In the genomic region with DNA sequence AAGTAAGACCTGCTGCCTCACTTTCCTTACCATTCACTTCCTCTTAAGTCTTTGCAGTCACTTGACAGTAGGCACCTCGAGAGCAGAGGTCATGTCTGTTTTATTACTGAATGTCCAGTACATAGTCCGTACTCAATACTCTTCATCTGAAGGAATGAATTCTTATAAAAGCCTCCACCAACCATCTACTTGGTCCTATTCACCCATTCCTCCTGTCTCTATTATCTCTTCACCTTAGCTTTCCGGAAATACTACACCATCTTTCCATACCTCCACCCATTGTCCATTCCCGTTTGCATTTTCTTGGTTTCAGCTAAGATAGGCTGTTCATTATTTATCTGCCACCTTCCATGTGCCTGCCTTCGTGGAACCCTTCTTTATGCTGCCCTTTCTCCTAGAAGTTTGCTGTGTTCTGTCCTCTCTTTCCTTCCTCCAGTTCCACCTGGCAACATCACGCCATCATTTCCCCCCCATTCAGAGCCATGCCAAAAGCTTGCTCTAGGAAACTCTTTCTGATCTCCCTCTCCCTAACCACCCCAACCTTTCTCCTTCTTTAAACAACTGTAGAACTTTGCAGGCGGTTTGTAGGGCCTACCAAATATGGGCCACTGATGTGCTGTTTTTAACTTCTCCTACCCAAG, we compare ENCODE assay signal across 32 cellular contexts.
"Had no signal": no experiment of that assay in that cellular context is flagged by ENCODE, and none has a peak within 500 bp of the region (broad histone marks: within the 10 kb centered on the region; RNA-seq: fewer than 3 reads in every experiment).

No MANE protein-coding gene starts in this region.

- H3K4me3 Mint-ChIP-seq: activated B cell treated with CpG ODN at 0.5 μM for 24 hours; activated CD8-positive, alpha-beta T cell treated with anti-CD3 and anti-CD28 coated beads for 36 hours; activated naive CD8-positive, alpha-beta T cell; activated T-cell treated with anti-CD3 and anti-CD28 coated beads, Interleukin-2, amount 50 U/mL, for 4 hours; activated T-helper 17 cell treated with anti-CD3 and anti-CD28 coated beads, Interleukin-2, amount 50 U/mL, for 72 hours; central memory CD8-positive, alpha-beta T cell; dendritic cell treated with granulocyte-macrophage colony-stimulating factor and Interleukin-4, amounts not matched to agents 40 ng/mL and 50 ng/mL, for 4 days; endodermal cell; T-helper 17 cell; T-helper 2 cell treated with Interferon-gamma antibody and Interleukin-4, amounts not matched to agents 5 μg/mL and 100 μg/mL, for 36 hours had no signal

- H3K4me1 Mint-ChIP-seq: activated B cell treated with CpG ODN at 0.5 μM for 24 hours; activated T-helper 17 cell treated with anti-CD3 and anti-CD28 coated beads, Interleukin-2, amount 50 U/mL, for 72 hours; central memory CD8-positive, alpha-beta T cell had no signal

- H3K27ac Mint-ChIP-seq: activated B cell treated with CpG ODN at 0.5 μM for 24 hours; activated CD8-positive, alpha-beta T cell treated with anti-CD3 and anti-CD28 coated beads for 36 hours; activated naive CD8-positive, alpha-beta T cell; activated T-helper 17 cell treated with anti-CD3 and anti-CD28 coated beads, Interleukin-2, amount 50 U/mL, for 72 hours; dendritic cell treated with granulocyte-macrophage colony-stimulating factor and Interleukin-4, amounts not matched to agents 40 ng/mL and 50 ng/mL, for 4 days; endodermal cell; T-helper 17 cell; T-helper 2 cell treated with Interferon-gamma antibody and Interleukin-4, amounts not matched to agents 5 μg/mL and 100 μg/mL, for 36 hours had no signal

- H3K27me3 ChIP-seq: brain microvascular endothelial cell, dorsolateral prefrontal cortex, foreskin keratinocyte, gastrocnemius medialis had no signal

- H3K36me3 ChIP-seq: brain microvascular endothelial cell, gastrocnemius medialis, WERI-Rb-1 had no signal

- H3K4me3 ChIP-seq: coronary artery, dorsolateral prefrontal cortex, gastrocnemius medialis had no signal

- ATAC-seq: activated CD4-positive, CD25-positive, alpha-beta regulatory T cell treated with anti-CD3 and anti-CD28 coated beads, Interleukin-2, amount 50 U/mL, for 24 hours; activated CD8-positive, alpha-beta T cell treated with anti-CD3 and anti-CD28 coated beads for 36 hours; activated T-cell treated with anti-CD3 and anti-CD28 coated beads, Interleukin-2, amount 50 U/mL, for 4 hours; activated T-helper 17 cell treated with anti-CD3 and anti-CD28 coated beads, Interleukin-2, amount 50 U/mL, for 72 hours; esophagus mucosa; foreskin keratinocyte; gastrocnemius medialis; T-helper 17 cell had no signal

- DNase-seq: activated B cell treated with CpG ODN at 0.5 μM for 24 hours; activated CD4-positive, alpha-beta T cell treated with anti-CD3 and anti-CD28 coated beads for 48 hours; activated CD4-positive, alpha-beta T cell treated with anti-CD3 and anti-CD28 coated beads, Interleukin-2, amount 50 U/mL, for 1 hour; activated CD4-positive, alpha-beta T cell treated with anti-CD3 and anti-CD28 coated beads, Interleukin-2, amount 50 U/mL, for 48 hours; activated CD8-positive, alpha-beta memory T cell treated with anti-CD3 and anti-CD28 coated beads for 24 hours; activated CD8-positive, alpha-beta T cell treated with anti-CD3 and anti-CD28 coated beads for 36 hours; activated effector memory CD4-positive, alpha-beta T cell treated with Interleukin-2 at 50 U/mL for 16 hours; activated gamma-delta T cell treated with Interleukin-2 at 50 U/mL for 16 hours; activated naive CD4-positive, alpha-beta T cell treated with anti-CD3 and anti-CD28 coated beads, Interleukin-2, amount 50 U/mL, for 16 hours; activated naive CD4-positive, alpha-beta T cell treated with Interleukin-2 at 50 U/mL for 16 hours; activated T-cell treated with anti-CD3 and anti-CD28 coated beads, Interleukin-2, amount 50 U/mL, for 4 hours; amniotic stem cell; anterior cingulate cortex; brain microvascular endothelial cell; dorsolateral prefrontal cortex; effector memory CD4-positive, alpha-beta T cell; endodermal cell; foreskin keratinocyte; gastrocnemius medialis; glutamatergic neuron; T-helper 1 cell; T-helper 17 cell; T1000; WERI-Rb-1 had no signal

- H3K27ac ChIP-seq: brain microvascular endothelial cell, coronary artery, dorsolateral prefrontal cortex, foreskin keratinocyte, gastrocnemius medialis, WERI-Rb-1 had no signal

- H3K9me3 Mint-ChIP-seq: activated B cell treated with CpG ODN at 0.5 μM for 24 hours; activated CD8-positive, alpha-beta T cell treated with anti-CD3 and anti-CD28 coated beads for 36 hours; activated T-cell treated with anti-CD3 and anti-CD28 coated beads, Interleukin-2, amount 50 U/mL, for 4 hours; activated T-helper 17 cell treated with anti-CD3 and anti-CD28 coated beads, Interleukin-2, amount 50 U/mL, for 72 hours; central memory CD8-positive, alpha-beta T cell; dendritic cell treated with granulocyte-macrophage colony-stimulating factor and Interleukin-4, amounts not matched to agents 40 ng/mL and 50 ng/mL, for 4 days; endodermal cell; T-helper 2 cell treated with Interferon-gamma antibody and Interleukin-4, amounts not matched to agents 5 μg/mL and 100 μg/mL, for 36 hours had no signal

- H3K9me3 ChIP-seq: gastrocnemius medialis had no signal

- H3K36me3 Mint-ChIP-seq: activated naive CD8-positive, alpha-beta T cell had no signal

- H3K4me1 ChIP-seq: foreskin keratinocyte, gastrocnemius medialis had no signal
